9 cellular contexts compared by ENCODE assay signal in the genomic region with DNA sequence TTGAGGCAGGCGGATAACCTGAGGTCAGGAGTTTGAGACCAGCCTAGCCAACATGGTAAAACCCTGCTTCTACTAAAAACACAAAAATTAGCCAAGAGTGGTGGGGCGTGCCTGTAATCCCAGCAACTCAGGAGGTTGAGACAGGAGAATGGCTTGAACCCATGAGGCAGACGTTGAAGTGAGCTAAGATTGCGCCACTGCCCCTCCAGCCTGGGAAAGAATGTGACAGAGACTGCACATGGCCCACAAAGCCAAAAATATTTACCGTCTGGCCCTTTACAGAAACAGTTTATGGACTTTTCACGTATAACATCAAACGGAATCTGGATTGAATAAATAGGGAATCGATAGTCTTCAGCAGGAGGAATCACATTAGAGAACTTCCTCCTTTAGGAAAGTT. TPM values are rescaled to one million over a fixed set of nuclear protein-coding genes. Genes with fewer than 3 reads are reported as not detected.
DNase-seq lines count a peak whose midpoint lies in the region; ATAC-seq and TF ChIP-seq lines count a peak whose summit lies in the region.
"Had no signal": no experiment of that assay in that cellular context is flagged by ENCODE, and none has a peak within 500 bp of the region (broad histone marks: within the 10 kb centered on the region; RNA-seq: fewer than 3 reads in every experiment).

No MANE protein-coding gene starts in this region.

- TF ChIP-seq POLR2A in vagina (IDR thresholded peaks at IDR 0.05): no peak
- no peak for TF ChIP-seq POLR2A in lower leg skin (IDR thresholded peaks at IDR 0.05)

- peak overlapping the region; percentile 57 for H3K27ac Mint-ChIP-seq in glutamatergic neuron (ENCODE audit: unreplicated experiment)

- no peak for TF ChIP-seq CTCF in VCaP (conservative IDR thresholded peaks at IDR 0.05)
- no peak for TF ChIP-seq CTCF in glutamatergic neuron (IDR thresholded peaks at IDR 0.05; ENCODE audit: partially characterized antibody, unreplicated experiment)
- TF ChIP-seq CTCF in vagina (IDR thresholded peaks at IDR 0.05): no peak
- no peak for TF ChIP-seq CTCF in lower leg skin (IDR thresholded peaks at IDR 0.05)

- H3K27me3 Mint-ChIP-seq in glutamatergic neuron (ENCODE audit: unreplicated experiment): no peaks in the 10 kb centered on the region

- no peak overlapping the region for H3K4me3 Mint-ChIP-seq in glutamatergic neuron (ENCODE audit: unreplicated experiment)

- peaks cover 2 to 38% of the 10 kb centered on the region in 2 donors for H3K36me3 ChIP-seq in vagina

- peaks cover 5% of the 10 kb centered on the region for H3K4me1 ChIP-seq in right cardiac atrium (ENCODE audit: control insufficient read depth, insufficient read depth, low read length)
- peaks cover 48% of the 10 kb centered on the region for H3K4me1 ChIP-seq in vagina

- peaks cover 15% of the 10 kb centered on the region for H3K4me1 Mint-ChIP-seq in glutamatergic neuron (ENCODE audit: low read depth, unreplicated experiment)

- no peak for DNase-seq in right cardiac atrium
- DNase-seq in Right ventricle myocardium inferior (ENCODE audit: missing footprints): no peak
- no peak for DNase-seq in glutamatergic neuron
- no peak for DNase-seq in vagina (ENCODE audit: extremely low spot score in 2 of 2)
- no peak for DNase-seq in anterior cingulate cortex (lab: John Stamatoyannopoulos, UW)
- DNase-seq in NK-92 (lab: John Stamatoyannopoulos, UW; ENCODE audit: unreplicated experiment): no peak
- no peak for DNase-seq in lower leg skin (ENCODE audit: low spot score in 2 of 2)
- DNase-seq: WERI-Rb-1 had no signal

- peak overlapping the region; percentile 100 for H3K4me3 ChIP-seq in right cardiac atrium (ENCODE audit: low read length)
- H3K4me3 ChIP-seq in vagina: peak overlapping the region; percentile 7 to 28
- H3K4me3 ChIP-seq in lower leg skin (ENCODE audit: low read depth, poor library complexity, severe bottlenecking): no peak overlapping the region

- H3K27ac ChIP-seq in right cardiac atrium (ENCODE audit: low read length) (no peak overlapping the region), VCaP (peak overlapping the region; percentile 99), vagina (no peak overlapping the region)
- H3K27ac ChIP-seq: WERI-Rb-1 had no signal

- 47% methylated on average over 8 of the region's 8 CpGs for WGBS in right cardiac atrium
- WGBS in lower leg skin, 2 donors: 45 to 52% methylated on average over 8 of the region's 8 CpGs

- ATAC-seq in right cardiac atrium (no peak), Right ventricle myocardium inferior (no peak)

- H3K9me3 ChIP-seq in right cardiac atrium (ENCODE audit: control insufficient read depth, low read length) (no peaks in the 10 kb centered on the region), vagina (no peaks in the 10 kb centered on the region)

- H3K27me3 ChIP-seq in right cardiac atrium (ENCODE audit: control insufficient read depth, insufficient read depth) (no peaks in the 10 kb centered on the region), vagina (no peaks in the 10 kb centered on the region)

- peaks cover 3% of the 10 kb centered on the region for H3K9me3 Mint-ChIP-seq in glutamatergic neuron (ENCODE audit: unreplicated experiment)

- intact Hi-C loops in right cardiac atrium (cut with DNase I): no loop called here
- intact Hi-C loops in Right ventricle myocardium inferior (cut with DNase I): loop anchor here (5.0 kb wide), 1 partner anchor 41 kb away; no protein-coding TSS in a partner anchor
- intact Hi-C loops in vagina (cut with DNase I): no loop called here
- intact Hi-C loops in lower leg skin (cut with DNase I; ENCODE audit: low total_unique reads): no loop called here

- H3K36me3 Mint-ChIP-seq in glutamatergic neuron (ENCODE audit: unreplicated experiment): no peaks in the 10 kb centered on the region

RNA-seq across cellular contexts. Expression of gene RSRC2, which starts 3.5 kb away (rescaled TPM):
- 10 to 100 TPM; 40.2 to 49.6 (median 44.1) TPM for total RNA-seq in right cardiac atrium
- polyA plus RNA-seq in right cardiac atrium: 47.5 TPM
- total RNA-seq in Right ventricle myocardium inferior: 32.8 TPM
- 104 TPM for total RNA-seq in glutamatergic neuron (ENCODE audit: unreplicated experiment)
- total RNA-seq in vagina: 93.3 TPM
- 10 to 100 TPM; 44.2 to 97.9 (median 50.7) TPM for total RNA-seq in lower leg skin

RNA-seq across cellular contexts. Expression of gene KNTC1, which starts 3.8 kb away (rescaled TPM):
- total RNA-seq in right cardiac atrium: 1 to 10 TPM; 2.7 to 4.7 (median 4.2) TPM
- 2.7 TPM for polyA plus RNA-seq in right cardiac atrium
- 2.6 TPM for total RNA-seq in Right ventricle myocardium inferior
- 34.0 TPM for total RNA-seq in glutamatergic neuron (ENCODE audit: unreplicated experiment)
- total RNA-seq in vagina: 18.7 TPM
- 10 to 100 TPM in 2 of 4 donors, 1 to 10 TPM in 2; 3.8 to 13.1 (median 10.4) TPM for total RNA-seq in lower leg skin

RNA-seq across cellular contexts. Expression of gene ZCCHC8, which starts 22.5 kb away (rescaled TPM):
- total RNA-seq in right cardiac atrium (10 to 100 TPM; 10.7 to 11.7 (median 10.8) TPM), Right ventricle myocardium inferior (8.9 TPM), glutamatergic neuron (ENCODE audit: unreplicated experiment) (29.3 TPM), vagina (28.2 TPM), lower leg skin (10 to 100 TPM; 22.7 to 27.1 (median 25.3) TPM)
- 11.6 TPM for polyA plus RNA-seq in right cardiac atrium
